ENCODE assay signal across 13 cellular contexts in genomic region chr1:229372251-229372650, GRCh38. TPM values are rescaled to one million over a fixed set of nuclear protein-coding genes. Genes with fewer than 3 reads are reported as not detected.
DNase-seq lines count a peak whose midpoint lies in the region; ATAC-seq and TF ChIP-seq lines count a peak whose summit lies in the region.
"Had no signal": no experiment of that assay in that cellular context is flagged by ENCODE, and none has a peak within 500 bp of the region (broad histone marks: within the 10 kb centered on the region; RNA-seq: fewer than 3 reads in every experiment).

No MANE protein-coding gene starts in this region.

- no peak overlapping the region for H3K9ac ChIP-seq in PC-3 (ENCODE audit: low read length)
- H3K9ac ChIP-seq in mammary epithelial cell (ENCODE audit: insufficient read depth, low read length) = no peak overlapping the region

- BruUV-seq in PC-3 (replicated peaks; lab: Mats Ljungman, UMichigan) = no TSS peak
- no TSS peak for BruUV-seq in mammary epithelial cell (replicated peaks; lab: Mats Ljungman, UMichigan)

- H3K9me3 ChIP-seq in PC-3 (ENCODE audit: low read length) = no peaks in the 10 kb centered on the region
- peaks cover 4% of the 10 kb centered on the region for H3K9me3 ChIP-seq in mammary epithelial cell (replicated peaks; ENCODE audit: insufficient read depth, low read length)

- POLR2A ChIA-PET in PC-3 (lab: Charles Lee; ENCODE audit: unreplicated experiment) = no interaction called here

- TF ChIP-seq CTCF in PC-3 (conservative IDR thresholded peaks at IDR 0.05; ENCODE audit: low read depth, low read length) (no peak), mammary epithelial cell (conservative IDR thresholded peaks at IDR 0.05 in 1 of 2, IDR thresholded peaks at IDR 0.05 in 1 of 2; ENCODE audit: extremely low read depth in 1 of 2, insufficient read depth in 1 of 2, low read depth in 1 of 2, low read length in 2 of 2) (no peak), foreskin keratinocyte (conservative IDR thresholded peaks at IDR 0.05) (no peak)

- H2AFZ ChIP-seq in PC-3 (ENCODE audit: low read length) (no peak overlapping the region), mammary epithelial cell (ENCODE audit: low read depth, low read length) (peak overlapping the region; percentile 46)

- H3K36me3 ChIP-seq in PC-3 (ENCODE audit: low read depth, low read length) = no peaks in the 10 kb centered on the region
- H3K36me3 ChIP-seq in mammary epithelial cell (ENCODE audit: insufficient read depth, low read length) = no peaks in the 10 kb centered on the region

- DNase-seq in PC-3 (no peak), mammary epithelial cell (peak; percentile 44), foreskin keratinocyte (peak; percentile 85 to 94), retina (no peak)
- DNase-seq: ACHN; AML-193; Calu3; CD8-positive, alpha-beta T cell; DMS79 treated with DMSO at 0.1 percent for 48 hours; GF-D8; H9 had no signal

- dilution Hi-C loops in mammary epithelial cell (cut with HindIII; ENCODE audit: low sequenced_read_pairs) = no loop called here

- H3K4me2 ChIP-seq in PC-3 (ENCODE audit: low read length) = peak overlapping the region; percentile 3; the same call in 1 of the 2 replicates
- peak overlapping the region; percentile 60 for H3K4me2 ChIP-seq in mammary epithelial cell (ENCODE audit: insufficient read depth, low read depth, low read length)

- H3K4me3 ChIP-seq in PC-3 (ENCODE audit: low read length) = no peak overlapping the region
- no peak overlapping the region for H3K4me3 ChIP-seq in mammary epithelial cell (replicated peaks in 1 of 3; ENCODE audit: insufficient read depth in 1 of 3, low read depth in 2 of 3, low read length in 3 of 3)

- CTCF ChIA-PET in PC-3 (lab: Charles Lee) = no interaction called here
- CTCF ChIA-PET in mammary epithelial cell (lab: Charles Lee; ENCODE audit: low non-redundant PET) = no interaction called here

- H3K27ac ChIP-seq in PC-3 (ENCODE audit: low read length) (no peak overlapping the region), mammary epithelial cell (ENCODE audit: insufficient read depth, low read depth, low read length) (peak overlapping the region; percentile 62), foreskin keratinocyte (no peak overlapping the region)

- peaks cover 8% of the 10 kb centered on the region for H3K4me1 ChIP-seq in PC-3 (ENCODE audit: insufficient read depth, low read length)
- peaks cover 21% of the 10 kb centered on the region for H3K4me1 ChIP-seq in mammary epithelial cell (ENCODE audit: insufficient read depth, low read length)
- H3K4me1 ChIP-seq in foreskin keratinocyte = peaks cover 14% of the 10 kb centered on the region

- H3K27me3 ChIP-seq in PC-3 (ENCODE audit: low read length) (no peaks in the 10 kb centered on the region), mammary epithelial cell (ENCODE audit: insufficient read depth, low read length) (no peaks in the 10 kb centered on the region), foreskin keratinocyte (no peaks in the 10 kb centered on the region)

- in situ Hi-C loops in mammary epithelial cell (cut with MboI; ENCODE audit: low sequenced_read_pairs in 2 of 2) = no loop called here

- H3K79me2 ChIP-seq in PC-3 (ENCODE audit: low read length) (no peaks in the 10 kb centered on the region), mammary epithelial cell (ENCODE audit: insufficient read depth, low read length) (no peaks in the 10 kb centered on the region)

- no peaks in the 10 kb centered on the region for H3K9me2 ChIP-seq in PC-3 (replicated peaks; ENCODE audit: low read length)

- H3F3A ChIP-seq in PC-3 (ENCODE audit: low read length, unreplicated experiment) = no peaks in the 10 kb centered on the region

- ATAC-seq in PC-3 (no peak), foreskin keratinocyte (peak; percentile 13), GM21576 (IDR thresholded peaks at IDR 0.05; ENCODE audit: unreplicated experiment) (no peak), HG03175 (IDR thresholded peaks at IDR 0.05; ENCODE audit: unreplicated experiment) (no peak)
- ATAC-seq: CD8-positive, alpha-beta T cell had no signal

- H4K20me1 ChIP-seq in PC-3 (ENCODE audit: low read length) (no peaks in the 10 kb centered on the region), mammary epithelial cell (ENCODE audit: insufficient read depth, low read length) (no peaks in the 10 kb centered on the region)

- intact Hi-C loops in PC-3 (cut with micrococcal nuclease) = no loop called here
- intact Hi-C loops in mammary epithelial cell (cut with micrococcal nuclease) = no loop called here

RNA-seq across cellular contexts. Expression of gene CCSAP, which starts 29.4 kb away (rescaled TPM):
- total RNA-seq in PC-3 (2014; rRNA removed) (9.5 and 9.7 TPM in 2 replicates), mammary epithelial cell (10 to 100 TPM; 11.4 to 12.0 TPM), foreskin keratinocyte (10.4 and 11.6 TPM in 2 replicates)
- polyA plus RNA-seq in mammary epithelial cell (3.4 TPM), foreskin keratinocyte (2.8 and 3.7 TPM in 2 replicates)
- polyA minus RNA-seq in mammary epithelial cell = 12.5 TPM

Comparison
In these comparisons a context has a peak if more than half of its experiments do, and no peak if none do; other contexts are left out.
1. DNase-seq: peak in mammary epithelial cell (single experiment) and foreskin keratinocyte (2 of 2); none in PC-3 (single experiment) and retina (single experiment).